In genomic region chr17:17213775-17214174, GRCh38 we compare ENCODE assay signal across 27 cellular contexts.
"Had no signal": no experiment of that assay in that cellular context is flagged by ENCODE, and none has a peak within 500 bp of the region (broad histone marks: within the 10 kb centered on the region; RNA-seq: fewer than 3 reads in every experiment).

No MANE protein-coding gene starts in this region.

- H3K9me3 Mint-ChIP-seq: central memory CD8-positive, alpha-beta T cell; effector memory CD8-positive, alpha-beta T cell; memory B cell; mesothelial cell of epicardium; natural killer cell treated with Interleukin-12 subunit alpha and Interleukin-12 subunit beta and Interleukin-15 and Interleukin-18, amount 100 ng/mL, for 72 hours; neural progenitor cell had no signal

- H3K4me3 ChIP-seq: dorsolateral prefrontal cortex, esophagus squamous epithelium, lower lobe of right lung, neural progenitor cell, prostate gland, right lobe of liver, spleen, stomach, thoracic aorta, transverse colon had no signal

- H3K27me3 Mint-ChIP-seq: central memory CD8-positive, alpha-beta T cell; effector memory CD8-positive, alpha-beta T cell; memory B cell; natural killer cell treated with Interleukin-12 subunit alpha and Interleukin-12 subunit beta and Interleukin-15 and Interleukin-18, amount 100 ng/mL, for 72 hours had no signal

- H3K27me3 ChIP-seq: dorsolateral prefrontal cortex, esophagus squamous epithelium, neural progenitor cell, right lobe of liver, spleen, stomach, transverse colon had no signal

- H3K4me3 Mint-ChIP-seq: central memory CD8-positive, alpha-beta T cell; effector memory CD8-positive, alpha-beta T cell; memory B cell; mesothelial cell of epicardium; natural killer cell treated with Interleukin-12 subunit alpha and Interleukin-12 subunit beta and Interleukin-15 and Interleukin-18, amount 100 ng/mL, for 72 hours; neural progenitor cell had no signal

- H3K4me1 ChIP-seq: esophagus squamous epithelium, lower lobe of right lung, neural progenitor cell, parathyroid adenoma, prostate gland, right lobe of liver, spleen, stomach, transverse colon had no signal

- DNase-seq: cortex of kidney; dorsolateral prefrontal cortex; effector memory CD8-positive, alpha-beta T cell; esophagus squamous epithelium; foreskin fibroblast; head of caudate nucleus; hypothalamus; lower lobe of right lung; occipital lobe; right lobe of liver; spleen; stimulated activated CD4-positive, alpha-beta T cell treated with anti-CD3 and anti-CD28 coated beads, Interleukin-15, amount 100 ng/mL, for 24 hours; stimulated activated CD4-positive, alpha-beta T cell treated with anti-CD3 and anti-CD28 coated beads, Interleukin-1b, Interleukin-23, amount 100 ng/mL, for 48 hours; stimulated activated CD4-positive, alpha-beta T cell treated with anti-CD3 and anti-CD28 coated beads, Interleukin-4, amount 100 ng/mL, for 4 hours; stimulated activated naive CD4-positive, alpha-beta T cell; stomach; substantia nigra; transverse colon had no signal

- H3K36me3 ChIP-seq: neural progenitor cell had no signal

- H3K27ac Mint-ChIP-seq: effector memory CD8-positive, alpha-beta T cell; memory B cell; mesothelial cell of epicardium; natural killer cell treated with Interleukin-12 subunit alpha and Interleukin-12 subunit beta and Interleukin-15 and Interleukin-18, amount 100 ng/mL, for 72 hours; neural progenitor cell had no signal

- H3K9me3 ChIP-seq: esophagus squamous epithelium, lower lobe of right lung, prostate gland, right lobe of liver, spleen, stomach, thoracic aorta, transverse colon had no signal

- H3K27ac ChIP-seq: lower lobe of right lung, neural progenitor cell, parathyroid adenoma, prostate gland, right lobe of liver, spleen, stomach, thoracic aorta, transverse colon had no signal

- H3K4me1 Mint-ChIP-seq: central memory CD8-positive, alpha-beta T cell; memory B cell; mesothelial cell of epicardium; neural progenitor cell had no signal

- ATAC-seq: effector memory CD8-positive, alpha-beta T cell; left lobe of liver; lower lobe of right lung; natural killer cell treated with Interleukin-12 subunit alpha and Interleukin-12 subunit beta and Interleukin-15 and Interleukin-18, amount 100 ng/mL, for 72 hours had no signal
